In the genomic region with DNA sequence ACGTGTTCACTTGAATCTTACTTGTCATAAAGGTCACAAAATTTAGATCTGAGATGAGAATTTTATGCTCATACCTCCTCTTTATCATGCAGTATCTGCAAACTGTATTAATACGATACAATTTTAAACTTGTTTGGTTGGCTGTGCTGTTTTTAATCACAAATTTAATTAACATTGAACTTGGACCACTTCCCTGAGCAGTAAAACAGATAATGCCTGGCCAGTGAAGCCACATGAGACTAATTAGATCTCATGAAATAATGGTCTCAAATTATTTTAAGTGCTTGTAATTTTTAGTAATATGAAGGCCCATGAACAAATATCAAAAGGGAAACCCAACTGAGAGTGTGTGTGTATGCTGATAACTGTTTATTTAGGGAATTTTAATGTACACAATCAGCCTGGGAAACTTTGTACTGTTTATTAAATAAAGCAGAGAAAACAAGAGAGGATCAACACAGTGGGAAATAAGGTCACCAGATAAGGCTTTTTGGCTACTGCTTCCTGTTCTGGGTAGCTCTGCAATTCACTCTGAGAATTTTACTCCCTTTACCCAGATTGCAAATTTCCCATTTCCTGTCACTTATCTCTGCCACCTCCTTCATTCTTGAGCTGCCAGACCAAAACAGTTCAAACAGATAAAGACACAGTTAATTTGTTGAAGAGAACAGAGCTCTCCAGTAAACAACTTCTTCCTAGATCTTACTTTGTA, we compare ENCODE assay signal across 16 cellular contexts.
DNase-seq lines count a peak whose midpoint lies in the region; ATAC-seq, FAIRE-seq and TF ChIP-seq lines count a peak whose summit lies in the region.
"Had no signal": no experiment of that assay in that cellular context is flagged by ENCODE, and none has a peak within 500 bp of the region (broad histone marks: within the 10 kb centered on the region; RNA-seq: fewer than 3 reads in every experiment).

No MANE protein-coding gene starts in this region.

- no peaks in the 10 kb centered on the region for H3K27me3 ChIP-seq in HUES64 (ENCODE audit: insufficient read depth, low read length)
- no peaks in the 10 kb centered on the region for H3K27me3 ChIP-seq in heart right ventricle
- no peaks in the 10 kb centered on the region for H3K27me3 ChIP-seq in pancreas
- no peaks in the 10 kb centered on the region for H3K27me3 ChIP-seq in neuronal stem cell (ENCODE audit: control insufficient read depth in 3 of 3, insufficient read depth in 3 of 3, low read depth in 1 of 3, low read length in 3 of 3)
- H3K27me3 ChIP-seq: gastrocnemius medialis, uterus had no signal

- H2BK5ac ChIP-seq in neuronal stem cell (ENCODE audit: low read length) = no peak overlapping the region

- no peak overlapping the region for H3K4ac ChIP-seq in neuronal stem cell (ENCODE audit: low read length)

- H3K4me1 Mint-ChIP-seq in Calu3 (ENCODE audit: low read depth, unreplicated experiment) = peaks cover 6% of the 10 kb centered on the region

- no peak overlapping the region for H3K27ac Mint-ChIP-seq in Calu3 (ENCODE audit: unreplicated experiment)
- H3K27ac Mint-ChIP-seq: effector memory CD8-positive, alpha-beta T cell had no signal

- H3K4me1 ChIP-seq in HUES64 (ENCODE audit: insufficient read depth, low read length) (peaks cover 15% of the 10 kb centered on the region), heart right ventricle (peaks cover 0 to 22% (median 14%) of the 10 kb centered on the region in 9 donors), pancreas (peaks cover 0 to 4% (median 0%) of the 10 kb centered on the region in 3 donors), neuronal stem cell (ENCODE audit: control insufficient read depth in 2 of 2, insufficient read depth in 1 of 2, low read depth in 1 of 2, low read length in 2 of 2) (peaks cover 0 to 2% of the 10 kb centered on the region in 2 donors)
- H3K4me1 ChIP-seq: gastrocnemius medialis, uterus had no signal

- ATAC-seq in heart right ventricle = no peak
- ATAC-seq in pancreas = peak; percentile 26 to 58 (median 29)
- no peak for ATAC-seq in GM21528 (IDR thresholded peaks at IDR 0.05; ENCODE audit: low FRiP score, unreplicated experiment)
- ATAC-seq: effector memory CD8-positive, alpha-beta T cell; gastrocnemius medialis had no signal

- no peak overlapping the region for H2BK12ac ChIP-seq in neuronal stem cell (ENCODE audit: low read length)

- H4K8ac ChIP-seq in neuronal stem cell (ENCODE audit: low read depth, low read length) = no peak overlapping the region

- H3K27ac ChIP-seq in HUES64 (ENCODE audit: low read depth, low read length) (peak overlapping the region; percentile 24; the same call in 1 of the 2 replicates), heart right ventricle (peak overlapping the region in 6 of 10 donors; percentile 2 to 55 (median 28)), pancreas (no peak overlapping the region), neuronal stem cell (replicated peaks; ENCODE audit: low read length) (no peak overlapping the region)
- H3K27ac ChIP-seq: gastrocnemius medialis had no signal

- H3K4me2 ChIP-seq in neuronal stem cell (ENCODE audit: insufficient read depth, low read length, poor library complexity, severe bottlenecking) = no peak overlapping the region

- CTCF ChIA-PET in Calu3 (lab: Charles Lee) = interaction anchor here (0.8 kb wide), 1 partner anchor 13 kb away, joined by 3 read pairs; no protein-coding TSS in a partner anchor

- H3K36me3 ChIP-seq in HUES64 (ENCODE audit: insufficient read depth, low read length) = peaks cover 21% of the 10 kb centered on the region
- peaks cover 0 to 23% (median 8%) of the 10 kb centered on the region in 9 donors for H3K36me3 ChIP-seq in heart right ventricle
- no peaks in the 10 kb centered on the region for H3K36me3 ChIP-seq in pancreas
- peaks cover 4 to 25% of the 10 kb centered on the region in 2 donors for H3K36me3 ChIP-seq in neuronal stem cell (replicated peaks in 1 of 2; ENCODE audit: control insufficient read depth in 2 of 2, insufficient read depth in 2 of 2, low read length in 2 of 2)
- H3K36me3 ChIP-seq: uterus had no signal

- H3K4me3 Mint-ChIP-seq in Calu3 (ENCODE audit: low read depth, unreplicated experiment) = no peak overlapping the region
- H3K4me3 Mint-ChIP-seq: effector memory CD8-positive, alpha-beta T cell had no signal

- H3K4me3 ChIP-seq in HUES64 (ENCODE audit: low read length) = no peak overlapping the region
- no peak overlapping the region for H3K4me3 ChIP-seq in heart right ventricle
- H3K4me3 ChIP-seq in pancreas = no peak overlapping the region
- H3K4me3 ChIP-seq in neuronal stem cell (ENCODE audit: low read length in 2 of 2) = no peak overlapping the region
- H3K4me3 ChIP-seq: gastrocnemius medialis, uterus had no signal

- H2AK5ac ChIP-seq in neuronal stem cell (ENCODE audit: low read depth, low read length) = no peak overlapping the region

- H3K9me3 Mint-ChIP-seq in Calu3 (ENCODE audit: low read depth, unreplicated experiment) = no peaks in the 10 kb centered on the region
- H3K9me3 Mint-ChIP-seq: effector memory CD8-positive, alpha-beta T cell had no signal

- H3K9me3 ChIP-seq in HUES64 (ENCODE audit: insufficient read depth, low read depth, low read length) (no peaks in the 10 kb centered on the region), heart right ventricle (no peaks in the 10 kb centered on the region), pancreas (no peaks in the 10 kb centered on the region), neuronal stem cell (replicated peaks in 1 of 2; ENCODE audit: control insufficient read depth in 2 of 2, insufficient read depth in 1 of 2, low read depth in 1 of 2, low read length in 2 of 2) (no peaks in the 10 kb centered on the region)
- H3K9me3 ChIP-seq: gastrocnemius medialis, uterus had no signal

- WGBS in HUES64 = 88% methylated on average over 2 of the region's 2 CpGs
- 27 to 30% methylated on average over 2 of the region's 2 CpGs for WGBS in heart right ventricle, 2 donors
- WGBS in pancreas, 2 donors = 10 to 14% methylated on average over 2 of the region's 2 CpGs
- no CpG with 5 or more reads among the region's 2 CpGs for WGBS in neuronal stem cell (ENCODE audit: extremely low coverage in 2 of 2, insufficient read length in 2 of 2, insufficient replicate concordance in 1 of 2), 2 donors

- H3K23ac ChIP-seq in neuronal stem cell (ENCODE audit: low read depth, low read length, poor library complexity) = no peak overlapping the region

- TF ChIP-seq CTCF in heart right ventricle (IDR thresholded peaks at IDR 0.05) (no peak), pancreas (IDR thresholded peaks at IDR 0.05) (no peak), Calu3 (IDR thresholded peaks at IDR 0.05; ENCODE audit: unreplicated experiment) (no peak)

- no peak overlapping the region for H2BK15ac ChIP-seq in neuronal stem cell (ENCODE audit: low read length)

- no peak for FAIRE-seq in pancreas (lab: Jason Lieb, UNC)

- H3K9ac ChIP-seq in HUES64 (ENCODE audit: low read depth, low read length) (no peak overlapping the region), neuronal stem cell (ENCODE audit: low read depth, low read length, poor library complexity) (no peak overlapping the region)

- peak; percentile 72 for DNase-seq in OCI-M1 (lab: John Stamatoyannopoulos, UW)
- DNase-seq in heart right ventricle = no peak
- no peak for DNase-seq in pancreas
- no peak for DNase-seq in cortex of kidney (lab: John Stamatoyannopoulos, UW)
- DNase-seq in Calu3 = no peak
- DNase-seq in neuronal stem cell (ENCODE audit: low spot score) = no peak
- DNase-seq: activated naive CD4-positive, alpha-beta T cell treated with anti-CD3 and anti-CD28 coated beads, Interleukin-2, amount 50 U/mL, for 16 hours; effector memory CD8-positive, alpha-beta T cell; gastrocnemius medialis; islet precursor cell; retina; SHP77 treated with DMSO at 0.1 percent for 48 hours; stimulated activated naive CD4-positive, alpha-beta T cell; uterus had no signal

- intact Hi-C loops in heart right ventricle (cut with DNase I) (no loop called here), pancreas (cut with DNase I) (no loop called here), Calu3 (cut with micrococcal nuclease; ENCODE audit: unreplicated experiment) (no loop called here)

- no peak overlapping the region for H2AFZ ChIP-seq in neuronal stem cell (ENCODE audit: low read length)

- no TSS peak for BruUV-seq in Calu3 (replicated peaks; lab: Mats Ljungman, UMichigan)

- no peak overlapping the region for H3K14ac ChIP-seq in neuronal stem cell (ENCODE audit: low read length)

- no peaks in the 10 kb centered on the region for H3K27me3 Mint-ChIP-seq in Calu3 (ENCODE audit: unreplicated experiment)
- H3K27me3 Mint-ChIP-seq: effector memory CD8-positive, alpha-beta T cell had no signal

- no peak overlapping the region for H4K91ac ChIP-seq in neuronal stem cell (ENCODE audit: low read depth, low read length, poor library complexity)

- H3K36me3 Mint-ChIP-seq in Calu3 (ENCODE audit: insufficient read depth, unreplicated experiment) = peaks cover 6% of the 10 kb centered on the region

- no peaks in the 10 kb centered on the region for H3K79me1 ChIP-seq in neuronal stem cell (ENCODE audit: low read depth, low read length)

- no peak overlapping the region for H2BK120ac ChIP-seq in neuronal stem cell (ENCODE audit: low read depth, low read length)

- H3K18ac ChIP-seq in neuronal stem cell (ENCODE audit: low read length) = no peak overlapping the region

Comparison
In these comparisons a context has a peak if more than half of its experiments do, and no peak if none do; other contexts are left out.
1. H3K27ac ChIP-seq: peak in HUES64 (single experiment) and heart right ventricle (6 of 10); none in pancreas (0 of 4) and neuronal stem cell (single experiment).
2. ATAC-seq: peak in pancreas (4 of 4); none in heart right ventricle (0 of 8) and GM21528 (single experiment).